ENCODE assay signal across 22 cellular contexts in the genomic region with DNA sequence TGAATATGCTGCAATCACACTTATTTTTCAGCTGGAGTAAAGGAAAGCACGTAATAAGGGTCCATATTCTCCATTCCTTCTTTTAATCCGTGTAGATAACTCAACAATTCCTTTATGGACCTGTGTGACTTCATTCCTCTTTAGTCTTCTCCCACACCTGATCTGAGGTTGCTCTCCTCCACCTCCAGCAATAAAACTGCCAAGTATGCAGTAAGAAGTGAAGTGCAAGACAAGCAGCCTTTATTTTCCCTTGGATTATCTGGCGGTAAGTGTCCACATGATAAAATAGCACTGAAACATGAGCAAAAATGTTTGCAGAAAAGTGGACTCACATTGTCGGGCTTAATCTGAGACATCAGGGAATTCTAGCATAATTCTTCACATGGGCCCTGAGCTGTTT. TPM values are rescaled to one million over a fixed set of nuclear protein-coding genes. Genes with fewer than 3 reads are reported as not detected.
DNase-seq lines count a peak whose midpoint lies in the region; ATAC-seq, FAIRE-seq and TF ChIP-seq lines count a peak whose summit lies in the region.
"Had no signal": no experiment of that assay in that cellular context is flagged by ENCODE, and none has a peak within 500 bp of the region (broad histone marks: within the 10 kb centered on the region; RNA-seq: fewer than 3 reads in every experiment).

No MANE protein-coding gene starts in this region.

- intact Hi-C loops in HepG2 (cut with micrococcal nuclease; ENCODE audit: unreplicated experiment) (no loop called here), right lobe of liver (cut with DNase I) (no loop called here), Right ventricle myocardium inferior (cut with DNase I) (no loop called here)

- TF ChIP-seq POLR2A in HepG2 (IDR thresholded peaks at IDR 0.05; ENCODE audit: insufficient read depth in 1 of 2, low read depth in 2 of 2, low read length in 2 of 2) (no peak), right lobe of liver (IDR thresholded peaks at IDR 0.05) (no peak)

- H3K4me1 Mint-ChIP-seq in nephron = no peaks in the 10 kb centered on the region

- no peak overlapping the region for H3K27ac ChIP-seq in HepG2 (ENCODE audit: extremely low read length, insufficient read depth, low read length)
- H3K27ac ChIP-seq in right lobe of liver = no peak overlapping the region
- H3K27ac ChIP-seq in epithelial cell of prostate = peak overlapping the region; percentile 0
- H3K27ac ChIP-seq: A549; BLaER1 treated with 17β-estradiol and CSF1 and Interleukin-3, amounts not matched to agents 10 nM and 100 nM; GM23248 had no signal

- no peak overlapping the region for H3K9ac ChIP-seq in HepG2 (ENCODE audit: insufficient read depth, low read depth, low read length)
- H3K9ac ChIP-seq: BLaER1 treated with 17β-estradiol and CSF1 and Interleukin-3, amounts not matched to agents 10 nM and 100 nM; GM23248 had no signal

- no peak overlapping the region for H3K4me3 ChIP-seq in HepG2 (replicated peaks in 1 of 3; ENCODE audit: insufficient read depth in 1 of 3, low read depth in 2 of 3, low read length in 3 of 3)
- H3K4me3 ChIP-seq in right lobe of liver = no peak overlapping the region
- H3K4me3 ChIP-seq: A549; BLaER1 treated with 17β-estradiol and CSF1 and Interleukin-3, amounts not matched to agents 10 nM and 100 nM; GM23248 had no signal

- no peak overlapping the region for H3K4me3 Mint-ChIP-seq in nephron
- H3K4me3 Mint-ChIP-seq: CD14-positive monocyte; CD4-positive, alpha-beta T cell; CD8-positive, alpha-beta memory T cell had no signal

- CTCF ChIA-PET in HepG2 (lab: Yijun Ruan, JAX; ENCODE audit: low intra/inter-chr PET ratio, low total read pairs) = no interaction called here

- DNase-seq in HepG2 (ENCODE audit: low spot score) = no peak
- no peak for DNase-seq in right lobe of liver
- DNase-seq in epithelial cell of prostate (ENCODE audit: low read depth, low spot score) = no peak
- DNase-seq in Right ventricle myocardium inferior (ENCODE audit: missing footprints) = no peak
- no peak for DNase-seq in NK-92 (lab: John Stamatoyannopoulos, UW; ENCODE audit: unreplicated experiment)
- DNase-seq: 8988T; ACHN; BE2C; CD4-positive, alpha-beta T cell; CD8-positive, alpha-beta memory T cell; DMS153; DND-41; GM23248; H7; HCEC 1CT had no signal

- H4K20me1 ChIP-seq in HepG2 (ENCODE audit: insufficient read depth, low read length) = no peaks in the 10 kb centered on the region

- TSS peak; percentile 22 for BruUV-seq in HepG2 (replicated peaks; lab: Mats Ljungman, UMichigan)

- FAIRE-seq in HepG2 (lab: Jason Lieb, UNC) = no peak
- FAIRE-seq: A549, G401.6, H1 had no signal

- in situ Hi-C loops in HepG2 (cut with HindIII; ENCODE audit: extremely low pct_ligation_motif_present, low pct_unique_long_range_greater_than_20kb) = loop anchor here (10.0 kb wide), 1 partner anchor 129 kb away; no protein-coding TSS in a partner anchor

- H3K36me3 ChIP-seq in HepG2 (replicated peaks in 1 of 2; ENCODE audit: control insufficient read depth in 1 of 2, insufficient read depth in 2 of 2, low read length in 2 of 2) = peaks cover 10 to 36% of the 10 kb centered on the region in 2 experiments
- H3K36me3 ChIP-seq in right lobe of liver = no peaks in the 10 kb centered on the region

- POLR2A ChIA-PET in HepG2 (lab: Yijun Ruan, JAX) = interaction anchor here (1.4 to 3.9 kb wide), 2 partner anchors 13 to 14 kb away, joined by 6 to 41 read pairs; partner anchors contain the start of gene DEPDC1B

- no peaks in the 10 kb centered on the region for H3K9me3 Mint-ChIP-seq in nephron
- H3K9me3 Mint-ChIP-seq: CD4-positive, alpha-beta T cell had no signal

- H3K27ac Mint-ChIP-seq in nephron = peak overlapping the region; percentile 25 to 82 (median 65)
- H3K27ac Mint-ChIP-seq: CD4-positive, alpha-beta T cell had no signal

- H3K4me1 ChIP-seq in HepG2 (ENCODE audit: insufficient read depth, low read length) (peaks cover 28% of the 10 kb centered on the region), right lobe of liver (no peaks in the 10 kb centered on the region)

- ATAC-seq in HepG2 (no peak), right lobe of liver (no peak), Right ventricle myocardium inferior (no peak), GM21381 (IDR thresholded peaks at IDR 0.05; ENCODE audit: unreplicated experiment) (no peak)
- ATAC-seq: A549 had no signal

- H3K36me3 Mint-ChIP-seq in nephron (ENCODE audit: low read depth) = peaks cover 45% of the 10 kb centered on the region
- H3K36me3 Mint-ChIP-seq: CD8-positive, alpha-beta memory T cell had no signal

- no peak overlapping the region for H2AFZ ChIP-seq in HepG2 (ENCODE audit: low read length)
- H2AFZ ChIP-seq: GM23248 had no signal

- WGBS in HepG2 (ENCODE audit: low lambda C conversion rate) = 99% methylated on average over 4 of the region's 4 CpGs
- 85% methylated on average over 4 of the region's 4 CpGs for WGBS in right lobe of liver (ENCODE audit: insufficient coverage, low coverage, low lambda C conversion rate, missing lambda C conversion rate)

- TF ChIP-seq CTCF in HepG2 (CRISPR knock-in tag; IDR thresholded peaks at IDR 0.05) = no peak
- TF ChIP-seq CTCF in right lobe of liver (IDR thresholded peaks at IDR 0.05) = no peak
- no peak for TF ChIP-seq CTCF in nephron (IDR thresholded peaks at IDR 0.05; ENCODE audit: unreplicated experiment in 3 of 3)

- H3K4me2 ChIP-seq in HepG2 (ENCODE audit: low read depth, low read length) = no peak overlapping the region
- H3K4me2 ChIP-seq: A549; BLaER1 treated with 17β-estradiol and CSF1 and Interleukin-3, amounts not matched to agents 10 nM and 100 nM had no signal

- TF ChIP-seq EP300 in HepG2 (IDR thresholded peaks at IDR 0.05; ENCODE audit: low read depth in 2 of 2, low read length in 2 of 2) (no peak), HepG2 (CRISPR knock-in tag; IDR thresholded peaks at IDR 0.05; ENCODE audit: borderline replicate concordance) (no peak)

- TF ChIP-seq RAD21 in HepG2 (CRISPR knock-in tag; IDR thresholded peaks at IDR 0.05) = no peak

- no peaks in the 10 kb centered on the region for H3K9me3 ChIP-seq in HepG2 (ENCODE audit: low read length)
- no peaks in the 10 kb centered on the region for H3K9me3 ChIP-seq in right lobe of liver
- H3K9me3 ChIP-seq: A549, BE2C had no signal

- no peaks in the 10 kb centered on the region for H3K27me3 Mint-ChIP-seq in nephron (ENCODE audit: low read depth)
- H3K27me3 Mint-ChIP-seq: CD4-positive, alpha-beta T cell had no signal

- H3K27me3 ChIP-seq in HepG2 (ENCODE audit: control insufficient read depth in 1 of 2, insufficient read depth in 2 of 2, low read length in 2 of 2) (no peaks in the 10 kb centered on the region), right lobe of liver (no peaks in the 10 kb centered on the region)
- H3K27me3 ChIP-seq: BE2C; BLaER1 treated with 17β-estradiol and CSF1 and Interleukin-3, amounts not matched to agents 10 nM and 100 nM had no signal

- H3K79me2 ChIP-seq in HepG2 (ENCODE audit: insufficient read depth, low read length) = peaks cover 69% of the 10 kb centered on the region

TF ChIP-seq in HepG2, 621 proteins besides CTCF, POLR2A, EP300 and RAD21 (continues in another document):
- TF ChIP-seq CEBPB (IDR thresholded peaks at IDR 0.05; ENCODE audit: borderline replicate concordance, low read depth, low read length) (no peak), ZBTB2 (CRISPR knock-in tag; IDR thresholded peaks at IDR 0.05; ENCODE audit: low read depth) (no peak), ZNF879 (CRISPR knock-in tag; IDR thresholded peaks at IDR 0.05) (no peak), ZNF441 (CRISPR knock-in tag; IDR thresholded peaks at IDR 0.05; ENCODE audit: borderline replicate concordance) (no peak), ZKSCAN1 (IDR thresholded peaks at IDR 0.05; ENCODE audit: low read length) (no peak)

RNA-seq across cellular contexts. Expression of gene DEPDC1B, which starts 13.8 kb away (rescaled TPM):
- total RNA-seq in HepG2 (2016; rRNA removed; fragmentation: Illumina TruSeq; extraction: Trizol) (51.3 and 78.3 TPM in 2 replicates), right lobe of liver (under 1 TPM in 5 of 6 experiments, not detected in 1; 0.15 to 0.98 (median 0.47) TPM), Right ventricle myocardium inferior (0.22 TPM)
- total RNA-seq in HepG2 (2016; cell fraction: cytosol; rRNA removed; fragmentation: Illumina TruSeq; extraction: Trizol; ENCODE audit: low read depth) = 20.3 and 23.4 TPM in 2 replicates
- total RNA-seq in HepG2 (2016; cell fraction: insoluble cytoplasmic fraction; rRNA removed; fragmentation: Illumina TruSeq; extraction: Trizol) = 50.7 and 80.3 TPM in 2 replicates
- 37.8 and 40.8 TPM in 2 replicates for total RNA-seq in HepG2 (2016; cell fraction: membrane; rRNA removed; fragmentation: Illumina TruSeq; extraction: Trizol)
- 49.8 and 56.2 TPM in 2 replicates for total RNA-seq in HepG2 (2016; cell fraction: nucleus; rRNA removed; fragmentation: Illumina TruSeq; extraction: Trizol)
- 17.4 and 29.5 TPM in 2 replicates for polyA plus RNA-seq in HepG2 (2011; rRNA removed)
- polyA plus RNA-seq in HepG2 (2011; cell fraction: cytosol; rRNA removed) = 12.4 and 12.8 TPM in 2 replicates
- polyA plus RNA-seq in HepG2 (2011; cell fraction: nucleus; rRNA removed) = 12.1 and 13.2 TPM in 2 replicates
- polyA plus RNA-seq in HepG2 (2012) = 15.8 and 32.2 TPM in 2 replicates
- polyA plus RNA-seq in HepG2 (2016; cell fraction: cytosol; fragmentation: Illumina TruSeq; extraction: Trizol; ENCODE audit: low read depth) = 7.2 and 7.9 TPM in 2 replicates
- polyA plus RNA-seq in HepG2 (2016; cell fraction: insoluble cytoplasmic fraction; fragmentation: Illumina TruSeq; extraction: Trizol; ENCODE audit: low read depth) = 77.7 and 85.4 TPM in 2 replicates
- 24.4 and 26.0 TPM in 2 replicates for polyA plus RNA-seq in HepG2 (2016; cell fraction: membrane; fragmentation: Illumina TruSeq; extraction: Trizol; ENCODE audit: low read depth)
- 50.0 and 51.3 TPM in 2 replicates for polyA plus RNA-seq in HepG2 (2016; cell fraction: nucleus; fragmentation: Illumina TruSeq; extraction: Trizol; ENCODE audit: insufficient read depth, low read depth)
- 26.5 and 33.0 TPM in 2 replicates for polyA minus RNA-seq in HepG2 (2011; rRNA and poly(A)+ RNA removed; ENCODE audit: low replicate concordance)
- polyA minus RNA-seq in HepG2 (2011; cell fraction: cytosol; rRNA and poly(A)+ RNA removed) = 17.7 and 22.7 TPM in 2 replicates
- polyA minus RNA-seq in HepG2 (2011; cell fraction: nucleus; rRNA and poly(A)+ RNA removed) = 68.6 and 83.3 TPM in 2 replicates

Comparison
In these comparisons a context has a peak if more than half of its experiments do, and no peak if none do; other contexts are left out.
1. RNA of gene DEPDC1B, which starts 13.8 kb away (total RNA-seq): 20.3 to 80.3 TPM in HepG2; 0.15 to 0.98 TPM in right lobe of liver and 0.22 TPM in Right ventricle myocardium inferior (single experiment); every median in the first group is over 10 times any median in the second.